Comparison of ENCODE assay signal across 1 cellular context in the genomic region with DNA sequence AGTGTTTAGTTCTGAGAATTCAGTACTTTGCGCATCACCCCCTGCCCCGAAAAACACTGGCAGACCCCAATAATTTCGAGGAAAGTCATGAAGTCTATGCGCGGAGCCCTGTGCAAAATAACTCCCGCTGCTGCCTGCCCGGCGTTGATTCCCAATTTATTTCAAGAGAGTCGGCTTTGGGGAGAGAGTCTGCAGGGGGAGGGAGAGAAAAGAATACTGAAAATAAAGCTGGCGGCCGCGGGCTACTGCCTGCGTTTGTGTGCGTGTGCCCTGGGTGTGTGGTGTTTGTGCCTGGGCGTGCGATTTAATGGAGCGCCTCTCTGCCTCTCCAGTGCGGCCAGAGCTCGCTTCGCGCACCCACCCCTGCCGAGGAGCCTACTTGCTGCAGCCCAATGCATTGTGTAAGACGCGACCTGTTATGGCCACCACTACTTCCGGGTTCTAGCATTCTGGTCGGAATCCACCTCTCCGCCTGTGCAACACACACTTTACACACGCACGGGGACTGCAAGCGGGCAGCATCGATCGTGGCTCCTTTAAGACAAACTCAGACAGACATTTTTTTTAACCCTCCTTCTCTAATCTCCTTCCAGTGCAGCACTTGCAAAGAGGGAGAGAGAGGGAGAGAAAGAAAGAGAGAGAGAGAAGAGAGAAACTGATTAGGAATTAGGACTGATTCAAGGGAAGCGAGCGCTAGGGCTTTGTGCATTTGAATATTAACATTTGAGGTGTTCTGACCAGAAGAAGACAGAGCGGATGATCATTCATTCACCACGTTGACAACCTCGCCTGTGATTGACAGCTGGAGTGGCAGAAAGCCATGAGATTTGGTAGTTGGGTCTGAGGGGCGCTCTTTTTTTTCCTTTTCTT.
TF ChIP-seq lines count a peak whose summit lies in the region.

A gene (plus strand): TSS at position 447 of the 870 bp plus-strand sequence. CDS start 732 bp downstream, outside the sequence.

TF ChIP-seq in HepG2, 621 proteins besides CTCF, POLR2A, EP300 and RAD21 (continued from another document and continues in another):
- TF ChIP-seq, protein P1, sequence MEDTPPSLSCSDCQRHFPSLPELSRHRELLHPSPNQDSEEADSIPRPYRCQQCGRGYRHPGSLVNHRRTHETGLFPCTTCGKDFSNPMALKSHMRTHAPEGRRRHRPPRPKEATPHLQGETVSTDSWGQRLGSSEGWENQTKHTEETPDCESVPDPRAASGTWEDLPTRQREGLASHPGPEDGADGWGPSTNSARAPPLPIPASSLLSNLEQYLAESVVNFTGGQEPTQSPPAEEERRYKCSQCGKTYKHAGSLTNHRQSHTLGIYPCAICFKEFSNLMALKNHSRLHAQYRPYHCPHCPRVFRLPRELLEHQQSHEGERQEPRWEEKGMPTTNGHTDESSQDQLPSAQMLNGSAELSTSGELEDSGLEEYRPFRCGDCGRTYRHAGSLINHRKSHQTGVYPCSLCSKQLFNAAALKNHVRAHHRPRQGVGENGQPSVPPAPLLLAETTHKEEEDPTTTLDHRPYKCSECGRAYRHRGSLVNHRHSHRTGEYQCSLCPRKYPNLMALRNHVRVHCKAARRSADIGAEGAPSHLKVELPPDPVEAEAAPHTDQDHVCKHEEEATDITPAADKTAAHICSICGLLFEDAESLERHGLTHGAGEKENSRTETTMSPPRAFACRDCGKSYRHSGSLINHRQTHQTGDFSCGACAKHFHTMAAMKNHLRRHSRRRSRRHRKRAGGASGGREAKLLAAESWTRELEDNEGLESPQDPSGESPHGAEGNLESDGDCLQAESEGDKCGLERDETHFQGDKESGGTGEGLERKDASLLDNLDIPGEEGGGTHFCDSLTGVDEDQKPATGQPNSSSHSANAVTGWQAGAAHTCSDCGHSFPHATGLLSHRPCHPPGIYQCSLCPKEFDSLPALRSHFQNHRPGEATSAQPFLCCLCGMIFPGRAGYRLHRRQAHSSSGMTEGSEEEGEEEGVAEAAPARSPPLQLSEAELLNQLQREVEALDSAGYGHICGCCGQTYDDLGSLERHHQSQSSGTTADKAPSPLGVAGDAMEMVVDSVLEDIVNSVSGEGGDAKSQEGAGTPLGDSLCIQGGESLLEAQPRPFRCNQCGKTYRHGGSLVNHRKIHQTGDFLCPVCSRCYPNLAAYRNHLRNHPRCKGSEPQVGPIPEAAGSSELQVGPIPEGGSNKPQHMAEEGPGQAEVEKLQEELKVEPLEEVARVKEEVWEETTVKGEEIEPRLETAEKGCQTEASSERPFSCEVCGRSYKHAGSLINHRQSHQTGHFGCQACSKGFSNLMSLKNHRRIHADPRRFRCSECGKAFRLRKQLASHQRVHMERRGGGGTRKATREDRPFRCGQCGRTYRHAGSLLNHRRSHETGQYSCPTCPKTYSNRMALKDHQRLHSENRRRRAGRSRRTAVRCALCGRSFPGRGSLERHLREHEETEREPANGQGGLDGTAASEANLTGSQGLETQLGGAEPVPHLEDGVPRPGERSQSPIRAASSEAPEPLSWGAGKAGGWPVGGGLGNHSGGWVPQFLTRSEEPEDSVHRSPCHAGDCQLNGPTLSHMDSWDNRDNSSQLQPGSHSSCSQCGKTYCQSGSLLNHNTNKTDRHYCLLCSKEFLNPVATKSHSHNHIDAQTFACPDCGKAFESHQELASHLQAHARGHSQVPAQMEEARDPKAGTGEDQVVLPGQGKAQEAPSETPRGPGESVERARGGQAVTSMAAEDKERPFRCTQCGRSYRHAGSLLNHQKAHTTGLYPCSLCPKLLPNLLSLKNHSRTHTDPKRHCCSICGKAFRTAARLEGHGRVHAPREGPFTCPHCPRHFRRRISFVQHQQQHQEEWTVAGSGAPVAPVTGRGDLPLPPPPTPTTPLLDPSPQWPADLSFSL (CRISPR knock-in tag; IDR thresholded peaks at IDR 0.05) = peak; percentile 44; the same call in 1 of the 2 replicates
- TF ChIP-seq ZSCAN25 (CRISPR knock-in tag; IDR thresholded peaks at IDR 0.05) (peak; percentile 79), ELF4 (CRISPR knock-in tag; IDR thresholded peaks at IDR 0.05; ENCODE audit: borderline replicate concordance) (peak; percentile 91; the same call in 1 of the 2 replicates), ZNF460 (CRISPR knock-in tag; IDR thresholded peaks at IDR 0.05; ENCODE audit: borderline replicate concordance) (no peak), ZNF629 (CRISPR knock-in tag; conservative IDR thresholded peaks at IDR 0.05) (no peak), RXRB (CRISPR knock-in tag; IDR thresholded peaks at IDR 0.05; ENCODE audit: borderline replicate concordance) (peak; percentile 60; the same call in 1 of the 2 replicates), ZNF350 (CRISPR knock-in tag; IDR thresholded peaks at IDR 0.05; ENCODE audit: borderline replicate concordance, low read depth) (peak; percentile 76), MXI1 (IDR thresholded peaks at IDR 0.05; ENCODE audit: borderline replicate concordance, low read depth, low read length) (peak; percentile 49; the same call in 1 of the 3 replicates), ARID2 (CRISPR knock-in tag; IDR thresholded peaks at IDR 0.05; ENCODE audit: borderline replicate concordance) (peak; percentile 67), WIZ (CRISPR knock-in tag; IDR thresholded peaks at IDR 0.05) (no peak), BCL6 (CRISPR knock-in tag; IDR thresholded peaks at IDR 0.05) (peak; percentile 83), ZNF569 (CRISPR knock-in tag; IDR thresholded peaks at IDR 0.05; ENCODE audit: borderline replicate concordance) (no peak), RBAK (CRISPR knock-in tag; IDR thresholded peaks at IDR 0.05) (no peak), SRSF9 (IDR thresholded peaks at IDR 0.05; ENCODE audit: borderline replicate concordance, insufficient read depth, low read depth, low read length, poor library complexity, severe bottlenecking) (no peak), ZSCAN20 (CRISPR knock-in tag; IDR thresholded peaks at IDR 0.05; ENCODE audit: borderline replicate concordance) (no peak), ZNF772 (CRISPR knock-in tag; IDR thresholded peaks at IDR 0.05) (peak; percentile 85; the same call in 1 of the 2 replicates), ZNF773 (CRISPR knock-in tag; IDR thresholded peaks at IDR 0.05; ENCODE audit: borderline replicate concordance) (no peak; the same call in 1 of the 2 replicates), TAF1 (CRISPR knock-in tag; IDR thresholded peaks at IDR 0.05) (peak; percentile 98), RNF2 (conservative IDR thresholded peaks at IDR 0.05; ENCODE audit: low read depth) (peak; percentile 75; the same call in 1 of the 2 replicates), ZSCAN29 (CRISPR knock-in tag; conservative IDR thresholded peaks at IDR 0.05) (no peak), ZNF296 (CRISPR knock-in tag; conservative IDR thresholded peaks at IDR 0.05) (0 out of 2 replicates have a peak, but pooled peaks have one; percentile 42), SATB2 (CRISPR knock-in tag; IDR thresholded peaks at IDR 0.05) (0 out of 2 replicates have a peak, but pooled peaks have one; percentile 10), NBN (conservative IDR thresholded peaks at IDR 0.05) (no peak), HNRNPUL1 (IDR thresholded peaks at IDR 0.05; ENCODE audit: low read depth, low read length) (no peak), ZNF614 (CRISPR knock-in tag; IDR thresholded peaks at IDR 0.05; ENCODE audit: borderline replicate concordance) (peak; percentile 95; the same call in 1 of the 2 replicates), ZNF644 (CRISPR knock-in tag; IDR thresholded peaks at IDR 0.05; ENCODE audit: low read depth) (0 out of 2 replicates have a peak, but pooled peaks have one; percentile 67), ZNF12 (CRISPR knock-in tag; IDR thresholded peaks at IDR 0.05) (peak; percentile 75; the same call in 1 of the 2 replicates), GATA4 (IDR thresholded peaks at IDR 0.05; ENCODE audit: borderline replicate concordance, low read depth) (peak; percentile 52; the same call in 1 of the 2 replicates), ZNF160 (CRISPR knock-in tag; IDR thresholded peaks at IDR 0.05) (peak; percentile 54; the same call in 1 of the 2 replicates), ZNF225 (CRISPR knock-in tag; IDR thresholded peaks at IDR 0.05) (peak; percentile 90), KAT2B (IDR thresholded peaks at IDR 0.05; ENCODE audit: borderline replicate concordance, low read depth, low read length) (no peak), ZNF747 (CRISPR knock-in tag; IDR thresholded peaks at IDR 0.05; ENCODE audit: borderline replicate concordance) (no peak)
- TF ChIP-seq, protein P2, sequence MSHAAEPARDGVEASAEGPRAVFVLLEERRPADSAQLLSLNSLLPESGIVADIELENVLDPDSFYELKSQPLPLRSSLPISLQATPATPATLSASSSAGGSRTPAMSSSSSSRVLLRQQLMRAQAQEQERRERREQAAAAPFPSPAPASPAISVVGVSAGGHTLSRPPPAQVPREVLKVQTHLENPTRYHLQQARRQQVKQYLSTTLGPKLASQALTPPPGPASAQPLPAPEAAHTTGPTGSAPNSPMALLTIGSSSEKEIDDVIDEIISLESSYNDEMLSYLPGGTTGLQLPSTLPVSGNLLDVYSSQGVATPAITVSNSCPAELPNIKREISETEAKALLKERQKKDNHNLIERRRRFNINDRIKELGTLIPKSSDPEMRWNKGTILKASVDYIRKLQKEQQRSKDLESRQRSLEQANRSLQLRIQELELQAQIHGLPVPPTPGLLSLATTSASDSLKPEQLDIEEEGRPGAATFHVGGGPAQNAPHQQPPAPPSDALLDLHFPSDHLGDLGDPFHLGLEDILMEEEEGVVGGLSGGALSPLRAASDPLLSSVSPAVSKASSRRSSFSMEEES (CRISPR knock-in tag; IDR thresholded peaks at IDR 0.05) = peak; percentile 65; the same call in 1 of the 2 replicates
- TF ChIP-seq, protein P3, sequence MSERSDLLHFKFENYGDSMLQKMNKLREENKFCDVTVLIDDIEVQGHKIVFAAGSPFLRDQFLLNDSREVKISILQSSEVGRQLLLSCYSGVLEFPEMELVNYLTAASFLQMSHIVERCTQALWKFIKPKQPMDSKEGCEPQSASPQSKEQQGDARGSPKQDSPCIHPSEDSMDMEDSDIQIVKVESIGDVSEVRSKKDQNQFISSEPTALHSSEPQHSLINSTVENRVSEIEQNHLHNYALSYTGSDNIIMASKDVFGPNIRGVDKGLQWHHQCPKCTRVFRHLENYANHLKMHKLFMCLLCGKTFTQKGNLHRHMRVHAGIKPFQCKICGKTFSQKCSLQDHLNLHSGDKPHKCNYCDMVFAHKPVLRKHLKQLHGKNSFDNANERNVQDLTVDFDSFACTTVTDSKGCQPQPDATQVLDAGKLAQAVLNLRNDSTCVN (CRISPR knock-in tag; IDR thresholded peaks at IDR 0.05; ENCODE audit: borderline replicate concordance) = peak; percentile 92
- TF ChIP-seq, protein P4, sequence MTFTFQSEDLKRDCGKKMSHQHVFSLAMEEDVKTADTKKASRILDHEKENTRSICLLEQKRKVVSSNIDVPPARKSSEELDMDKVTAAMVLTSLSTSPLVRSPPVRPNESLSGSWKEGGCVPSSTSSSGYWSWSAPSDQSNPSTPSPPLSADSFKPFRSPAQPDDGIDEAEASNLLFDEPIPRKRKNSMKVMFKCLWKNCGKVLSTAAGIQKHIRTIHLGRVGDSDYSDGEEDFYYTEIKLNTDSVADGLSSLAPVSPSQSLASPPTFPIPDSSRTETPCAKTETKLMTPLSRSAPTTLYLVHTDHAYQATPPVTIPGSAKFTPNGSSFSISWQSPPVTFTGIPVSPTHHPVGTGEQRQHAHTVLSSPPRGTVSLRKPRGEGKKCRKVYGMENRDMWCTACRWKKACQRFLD (CRISPR knock-in tag; IDR thresholded peaks at IDR 0.05; ENCODE audit: borderline replicate concordance) = peak; percentile 88
- TF ChIP-seq, protein P5, sequence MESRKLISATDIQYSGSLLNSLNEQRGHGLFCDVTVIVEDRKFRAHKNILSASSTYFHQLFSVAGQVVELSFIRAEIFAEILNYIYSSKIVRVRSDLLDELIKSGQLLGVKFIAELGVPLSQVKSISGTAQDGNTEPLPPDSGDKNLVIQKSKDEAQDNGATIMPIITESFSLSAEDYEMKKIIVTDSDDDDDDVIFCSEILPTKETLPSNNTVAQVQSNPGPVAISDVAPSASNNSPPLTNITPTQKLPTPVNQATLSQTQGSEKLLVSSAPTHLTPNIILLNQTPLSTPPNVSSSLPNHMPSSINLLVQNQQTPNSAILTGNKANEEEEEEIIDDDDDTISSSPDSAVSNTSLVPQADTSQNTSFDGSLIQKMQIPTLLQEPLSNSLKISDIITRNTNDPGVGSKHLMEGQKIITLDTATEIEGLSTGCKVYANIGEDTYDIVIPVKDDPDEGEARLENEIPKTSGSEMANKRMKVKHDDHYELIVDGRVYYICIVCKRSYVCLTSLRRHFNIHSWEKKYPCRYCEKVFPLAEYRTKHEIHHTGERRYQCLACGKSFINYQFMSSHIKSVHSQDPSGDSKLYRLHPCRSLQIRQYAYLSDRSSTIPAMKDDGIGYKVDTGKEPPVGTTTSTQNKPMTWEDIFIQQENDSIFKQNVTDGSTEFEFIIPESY (CRISPR knock-in tag; IDR thresholded peaks at IDR 0.05) = peak; percentile 96
- TF ChIP-seq, protein P6, sequence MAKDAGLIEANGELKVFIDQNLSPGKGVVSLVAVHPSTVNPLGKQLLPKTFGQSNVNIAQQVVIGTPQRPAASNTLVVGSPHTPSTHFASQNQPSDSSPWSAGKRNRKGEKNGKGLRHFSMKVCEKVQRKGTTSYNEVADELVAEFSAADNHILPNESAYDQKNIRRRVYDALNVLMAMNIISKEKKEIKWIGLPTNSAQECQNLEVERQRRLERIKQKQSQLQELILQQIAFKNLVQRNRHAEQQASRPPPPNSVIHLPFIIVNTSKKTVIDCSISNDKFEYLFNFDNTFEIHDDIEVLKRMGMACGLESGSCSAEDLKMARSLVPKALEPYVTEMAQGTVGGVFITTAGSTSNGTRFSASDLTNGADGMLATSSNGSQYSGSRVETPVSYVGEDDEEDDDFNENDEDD (CRISPR knock-in tag; IDR thresholded peaks at IDR 0.05; ENCODE audit: borderline replicate concordance) = peak; percentile 86
- TF ChIP-seq, protein P7, sequence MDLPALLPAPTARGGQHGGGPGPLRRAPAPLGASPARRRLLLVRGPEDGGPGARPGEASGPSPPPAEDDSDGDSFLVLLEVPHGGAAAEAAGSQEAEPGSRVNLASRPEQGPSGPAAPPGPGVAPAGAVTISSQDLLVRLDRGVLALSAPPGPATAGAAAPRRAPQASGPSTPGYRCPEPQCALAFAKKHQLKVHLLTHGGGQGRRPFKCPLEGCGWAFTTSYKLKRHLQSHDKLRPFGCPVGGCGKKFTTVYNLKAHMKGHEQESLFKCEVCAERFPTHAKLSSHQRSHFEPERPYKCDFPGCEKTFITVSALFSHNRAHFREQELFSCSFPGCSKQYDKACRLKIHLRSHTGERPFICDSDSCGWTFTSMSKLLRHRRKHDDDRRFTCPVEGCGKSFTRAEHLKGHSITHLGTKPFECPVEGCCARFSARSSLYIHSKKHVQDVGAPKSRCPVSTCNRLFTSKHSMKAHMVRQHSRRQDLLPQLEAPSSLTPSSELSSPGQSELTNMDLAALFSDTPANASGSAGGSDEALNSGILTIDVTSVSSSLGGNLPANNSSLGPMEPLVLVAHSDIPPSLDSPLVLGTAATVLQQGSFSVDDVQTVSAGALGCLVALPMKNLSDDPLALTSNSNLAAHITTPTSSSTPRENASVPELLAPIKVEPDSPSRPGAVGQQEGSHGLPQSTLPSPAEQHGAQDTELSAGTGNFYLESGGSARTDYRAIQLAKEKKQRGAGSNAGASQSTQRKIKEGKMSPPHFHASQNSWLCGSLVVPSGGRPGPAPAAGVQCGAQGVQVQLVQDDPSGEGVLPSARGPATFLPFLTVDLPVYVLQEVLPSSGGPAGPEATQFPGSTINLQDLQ (CRISPR knock-in tag; IDR thresholded peaks at IDR 0.05) = peak; percentile 83; the same call in 1 of the 2 replicates
